ENCODE assay signal across 18 cellular contexts in genomic region chr1:52523376-52523775, GRCh38. TPM values are rescaled to one million over a fixed set of nuclear protein-coding genes. Genes with fewer than 3 reads are reported as not detected.
DNase-seq lines count a peak whose midpoint lies in the region; ATAC-seq lines count a peak whose summit lies in the region.
"Had no signal": no experiment of that assay in that cellular context is flagged by ENCODE, and none has a peak within 500 bp of the region (broad histone marks: within the 10 kb centered on the region; RNA-seq: fewer than 3 reads in every experiment).

No MANE protein-coding gene starts in this region.

- H3K27ac Mint-ChIP-seq in activated CD4-positive, alpha-beta T cell treated with anti-CD3 and anti-CD28 coated beads for 36 hours, result no peak overlapping the region
- H3K27ac Mint-ChIP-seq in activated CD4-positive, alpha-beta memory T cell treated with anti-CD3 and anti-CD28 coated beads for 36 hours, result no peak overlapping the region
- H3K27ac Mint-ChIP-seq in effector memory CD8-positive, alpha-beta T cell, result peak overlapping the region; percentile 49 to 75

- DNase-seq in activated CD4-positive, alpha-beta T cell treated with anti-CD3 and anti-CD28 coated beads for 36 hours, result peak; percentile 48
- no peak for DNase-seq in activated CD4-positive, alpha-beta T cell treated with anti-CD3 and anti-CD28 coated beads, Interleukin-2, amount 50 U/mL, for 4 hours
- DNase-seq in ELR (ENCODE audit: low read depth), result peak; percentile 14
- peak; percentile 51 for DNase-seq in activated CD4-positive, alpha-beta memory T cell treated with anti-CD3 and anti-CD28 coated beads for 36 hours
- DNase-seq in effector memory CD8-positive, alpha-beta T cell, result no peak
- DNase-seq in pons (ENCODE audit: low spot score), result no peak
- no peak for DNase-seq in Right ventricle myocardium inferior (ENCODE audit: missing footprints)
- DNase-seq: 8988T, activated gamma-delta T cell, COR-L47, endodermal cell, foreskin melanocyte, GF-D8, Karpas-422, NCI-H1694, SHP77 treated with DMSO at 0.1 percent for 48 hours, upper lobe of right lung had no signal

- CTCF ChIA-PET in activated CD4-positive, alpha-beta T cell treated with anti-CD3 and anti-CD28 coated beads for 36 hours (lab: Charles Lee), result interaction anchor here (1.1 to 1.4 kb wide), 2 partner anchors 47 to 112 kb away, joined by 3 read pairs; no protein-coding TSS in a partner anchor
- CTCF ChIA-PET in activated CD4-positive, alpha-beta memory T cell treated with anti-CD3 and anti-CD28 coated beads for 36 hours (lab: Charles Lee), result no interaction called here

- peaks cover 46% of the 10 kb centered on the region for H3K36me3 Mint-ChIP-seq in activated CD4-positive, alpha-beta T cell treated with anti-CD3 and anti-CD28 coated beads for 36 hours (ENCODE audit: low read depth)
- peaks cover 20% of the 10 kb centered on the region for H3K36me3 Mint-ChIP-seq in activated CD4-positive, alpha-beta memory T cell treated with anti-CD3 and anti-CD28 coated beads for 36 hours
- peaks cover 49% of the 10 kb centered on the region for H3K36me3 Mint-ChIP-seq in effector memory CD8-positive, alpha-beta T cell (ENCODE audit: insufficient read depth)

- H3K4me3 Mint-ChIP-seq in activated CD4-positive, alpha-beta T cell treated with anti-CD3 and anti-CD28 coated beads for 36 hours, result no peak overlapping the region
- H3K4me3 Mint-ChIP-seq in activated CD4-positive, alpha-beta memory T cell treated with anti-CD3 and anti-CD28 coated beads for 36 hours, result no peak overlapping the region
- peak overlapping the region; percentile 33 to 37 for H3K4me3 Mint-ChIP-seq in effector memory CD8-positive, alpha-beta T cell
- H3K4me3 Mint-ChIP-seq: endodermal cell had no signal

- intact Hi-C loops in activated CD4-positive, alpha-beta T cell treated with anti-CD3 and anti-CD28 coated beads for 36 hours (cut with DNase I, micrococcal nuclease), result no loop called here
- intact Hi-C loops in activated CD4-positive, alpha-beta memory T cell treated with anti-CD3 and anti-CD28 coated beads for 36 hours (cut with micrococcal nuclease), result loop anchor here (5.0 kb wide), 1 partner anchor 101 kb away; no protein-coding TSS in a partner anchor
- intact Hi-C loops in Right ventricle myocardium inferior (cut with DNase I), result no loop called here

- POLR2A ChIA-PET in activated CD4-positive, alpha-beta T cell treated with anti-CD3 and anti-CD28 coated beads for 36 hours (lab: Charles Lee), result interaction anchor here (0.7 kb wide), 1 partner anchor 30 kb away, joined by 5 read pairs; no protein-coding TSS in a partner anchor
- POLR2A ChIA-PET in activated CD4-positive, alpha-beta memory T cell treated with anti-CD3 and anti-CD28 coated beads for 36 hours (lab: Charles Lee), result interaction anchor here (0.5 kb wide), 1 partner anchor 95 kb away, joined by 3 read pairs; no protein-coding TSS in a partner anchor

- peaks cover 32% of the 10 kb centered on the region for H3K4me1 Mint-ChIP-seq in activated CD4-positive, alpha-beta T cell treated with anti-CD3 and anti-CD28 coated beads for 36 hours
- peaks cover 38% of the 10 kb centered on the region for H3K4me1 Mint-ChIP-seq in activated CD4-positive, alpha-beta memory T cell treated with anti-CD3 and anti-CD28 coated beads for 36 hours (ENCODE audit: low read depth)
- peaks cover 5 to 13% of the 10 kb centered on the region in 2 donors for H3K4me1 Mint-ChIP-seq in effector memory CD8-positive, alpha-beta T cell (ENCODE audit: low read depth in 2 of 2)

- peak; percentile 14 for ATAC-seq in activated CD4-positive, alpha-beta T cell treated with anti-CD3 and anti-CD28 coated beads for 36 hours
- ATAC-seq in effector memory CD8-positive, alpha-beta T cell (replicated peaks), result peak; percentile 55
- ATAC-seq in GM21619 (IDR thresholded peaks at IDR 0.05; ENCODE audit: unreplicated experiment) (no peak), Right ventricle myocardium inferior (no peak)
- ATAC-seq: upper lobe of right lung had no signal

- no peaks in the 10 kb centered on the region for H3K27me3 Mint-ChIP-seq in activated CD4-positive, alpha-beta T cell treated with anti-CD3 and anti-CD28 coated beads for 36 hours
- H3K27me3 Mint-ChIP-seq in activated CD4-positive, alpha-beta memory T cell treated with anti-CD3 and anti-CD28 coated beads for 36 hours, result no peaks in the 10 kb centered on the region
- H3K27me3 Mint-ChIP-seq in effector memory CD8-positive, alpha-beta T cell, result no peaks in the 10 kb centered on the region

- no peaks in the 10 kb centered on the region for H3K9me3 Mint-ChIP-seq in activated CD4-positive, alpha-beta T cell treated with anti-CD3 and anti-CD28 coated beads for 36 hours (ENCODE audit: low read depth)
- H3K9me3 Mint-ChIP-seq in activated CD4-positive, alpha-beta memory T cell treated with anti-CD3 and anti-CD28 coated beads for 36 hours, result no peaks in the 10 kb centered on the region
- no peaks in the 10 kb centered on the region for H3K9me3 Mint-ChIP-seq in effector memory CD8-positive, alpha-beta T cell
- H3K9me3 Mint-ChIP-seq: endodermal cell had no signal

RNA-seq across cellular contexts. Expression of gene TUT4, which starts 29.5 kb away (rescaled TPM):
- 10 to 100 TPM; 61.6 to 71.7 TPM for total RNA-seq in activated CD4-positive, alpha-beta T cell treated with anti-CD3 and anti-CD28 coated beads for 36 hours
- total RNA-seq in activated CD4-positive, alpha-beta memory T cell treated with anti-CD3 and anti-CD28 coated beads for 36 hours, result 10 to 100 TPM; 54.6 to 62.1 TPM
- total RNA-seq in Right ventricle myocardium inferior, result 32.7 TPM

Comparison
In these comparisons a context has a peak if more than half of its experiments do, and no peak if none do; other contexts are left out.
1. DNase-seq: peak in activated CD4-positive, alpha-beta T cell treated with anti-CD3 and anti-CD28 coated beads for 36 hours (single experiment), ELR (single experiment) and activated CD4-positive, alpha-beta memory T cell treated with anti-CD3 and anti-CD28 coated beads for 36 hours (single experiment); none in activated CD4-positive, alpha-beta T cell treated with anti-CD3 and anti-CD28 coated beads, Interleukin-2, amount 50 U/mL, for 4 hours (0 of 2), effector memory CD8-positive, alpha-beta T cell (0 of 3), pons (single experiment) and Right ventricle myocardium inferior (single experiment).
2. ATAC-seq: peak in activated CD4-positive, alpha-beta T cell treated with anti-CD3 and anti-CD28 coated beads for 36 hours (single experiment) and effector memory CD8-positive, alpha-beta T cell (single experiment); none in GM21619 (single experiment) and Right ventricle myocardium inferior (single experiment).
3. H3K27ac Mint-ChIP-seq: peak in effector memory CD8-positive, alpha-beta T cell (2 of 2); none in activated CD4-positive, alpha-beta T cell treated with anti-CD3 and anti-CD28 coated beads for 36 hours (single experiment) and activated CD4-positive, alpha-beta memory T cell treated with anti-CD3 and anti-CD28 coated beads for 36 hours (single experiment).
4. H3K4me3 Mint-ChIP-seq: peak in effector memory CD8-positive, alpha-beta T cell (2 of 2); none in activated CD4-positive, alpha-beta T cell treated with anti-CD3 and anti-CD28 coated beads for 36 hours (single experiment) and activated CD4-positive, alpha-beta memory T cell treated with anti-CD3 and anti-CD28 coated beads for 36 hours (single experiment).